Comparison of ENCODE assay signal across 8 cellular contexts in the genomic region with DNA sequence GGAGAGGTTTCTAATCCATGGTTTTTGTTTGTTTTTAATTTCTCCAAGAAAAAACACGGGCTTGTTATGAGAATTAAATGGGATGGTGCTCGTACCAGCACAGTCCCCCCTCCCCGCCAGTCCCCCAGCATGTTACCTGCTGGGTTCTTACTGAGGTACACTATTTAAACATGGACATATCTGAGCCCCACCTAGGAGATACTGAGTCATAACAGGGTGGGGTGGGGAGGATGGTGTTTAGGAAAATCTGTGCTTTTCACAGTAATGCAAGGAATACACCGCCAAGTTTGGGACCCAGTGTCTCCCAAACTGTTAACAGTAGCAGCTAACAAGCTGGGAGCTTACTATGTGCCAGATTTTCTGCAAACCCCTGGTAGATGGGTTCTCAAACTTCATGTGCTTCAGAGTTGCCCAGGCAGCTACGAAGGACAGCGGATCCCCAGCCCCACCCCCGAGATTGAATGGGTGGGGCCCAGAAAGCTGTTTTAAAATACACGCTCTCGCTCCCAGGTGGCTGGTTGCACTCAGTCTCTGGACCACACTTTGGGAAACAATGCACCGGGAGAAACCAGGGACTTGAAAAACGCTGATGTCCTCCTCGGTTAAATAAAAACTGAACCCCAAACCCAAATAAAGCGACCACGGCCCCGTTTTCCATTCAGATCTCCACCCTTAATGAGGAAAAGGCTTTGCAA. TPM values are rescaled to one million over a fixed set of nuclear protein-coding genes. Genes with fewer than 3 reads are reported as not detected.
DNase-seq lines count a peak whose midpoint lies in the region; ATAC-seq and TF ChIP-seq lines count a peak whose summit lies in the region.

No MANE protein-coding gene starts in this region.

- intact Hi-C loops in colonic mucosa (cut with DNase I) (no loop called here), lower leg skin (cut with DNase I; ENCODE audit: low total_unique reads) (no loop called here)

- peaks cover 10% of the 10 kb centered on the region for H3K36me3 Mint-ChIP-seq in WTC11

- peak overlapping the region; percentile 93 for H3K4me3 Mint-ChIP-seq in WTC11

- H4K20me1 ChIP-seq in DND-41 (ENCODE audit: insufficient read depth, low read length) (0 out of 2 replicates have a peak, but pooled peaks cover 7% of the 10 kb centered on the region), KMS-11 (ENCODE audit: insufficient read depth) (no peaks in the 10 kb centered on the region)

- peaks cover 24% of the 10 kb centered on the region for H3K4me1 Mint-ChIP-seq in WTC11

- POLR2A ChIA-PET in WTC11 (lab: Charles Lee): interaction anchor here (1.3 kb wide), 1 partner anchor 87 kb away, joined by 4 read pairs; no protein-coding TSS in a partner anchor

- H3K9me3 Mint-ChIP-seq in WTC11: no peaks in the 10 kb centered on the region

- H3K36me3 ChIP-seq in DND-41 (ENCODE audit: insufficient read depth, low read length) (peaks cover 15% of the 10 kb centered on the region), KMS-11 (ENCODE audit: insufficient read depth) (no peaks in the 10 kb centered on the region; the same call in 1 of the 2 replicates), colonic mucosa (no peaks in the 10 kb centered on the region)

- DNase-seq in DND-41: peak; percentile 63
- no peak for DNase-seq in WTC11 (ENCODE audit: low spot score)
- peak; percentile 82 for DNase-seq in colonic mucosa
- peak; percentile 23 to 88 for DNase-seq in lower leg skin (ENCODE audit: low spot score in 2 of 2)
- DNase-seq in stimulated activated CD8-positive, alpha-beta memory T cell treated with anti-CD3 and anti-CD28 coated beads, Interleukin-4, amount 100 ng/mL, for 48 hours: peak; percentile 60
- no peak for DNase-seq in medulla oblongata (ENCODE audit: extremely low spot score)

- H3K4me1 ChIP-seq in DND-41 (ENCODE audit: insufficient read depth, low read length): peaks cover 22% of the 10 kb centered on the region
- peaks cover 20% of the 10 kb centered on the region for H3K4me1 ChIP-seq in KMS-11 (ENCODE audit: low read depth, poor library complexity, severe bottlenecking)
- H3K4me1 ChIP-seq in colonic mucosa: no peaks in the 10 kb centered on the region

- no peak for TF ChIP-seq POLR2A in lower leg skin (IDR thresholded peaks at IDR 0.05)

- H3K4me3 ChIP-seq in DND-41 (ENCODE audit: low read depth in 1 of 2, low read length in 2 of 2) (peak overlapping the region; percentile 65 to 84), KMS-11 (IDR thresholded peaks at IDR 0.05; ENCODE audit: insufficient read depth, low read depth, low read length) (no peak overlapping the region), colonic mucosa (peak overlapping the region; percentile 93), lower leg skin (ENCODE audit: low read depth, poor library complexity, severe bottlenecking) (peak overlapping the region; percentile 80)

- no peak for TF ChIP-seq CTCF in DND-41 (IDR thresholded peaks at IDR 0.05; ENCODE audit: borderline replicate concordance, extremely low read depth, low read length, poor library complexity, severe bottlenecking)
- TF ChIP-seq CTCF in KMS-11 (conservative IDR thresholded peaks at IDR 0.05; ENCODE audit: low read depth, low read length): no peak
- TF ChIP-seq CTCF in WTC11 (IDR thresholded peaks at IDR 0.05): no peak
- TF ChIP-seq CTCF in colonic mucosa (IDR thresholded peaks at IDR 0.05): no peak
- no peak for TF ChIP-seq CTCF in lower leg skin (IDR thresholded peaks at IDR 0.05)

- H2AFZ ChIP-seq in DND-41 (ENCODE audit: low read depth, low read length) (peak overlapping the region; percentile 87), KMS-11 (ENCODE audit: low read depth) (peak overlapping the region; percentile 77)

- H3K9me3 ChIP-seq in DND-41 (ENCODE audit: insufficient read depth, low read length, severe bottlenecking) (no peaks in the 10 kb centered on the region), colonic mucosa (no peaks in the 10 kb centered on the region)

- H3K4me2 ChIP-seq in DND-41 (ENCODE audit: insufficient read depth, low read length) (peak overlapping the region; percentile 78), KMS-11 (peak overlapping the region; percentile 89)

- H3K27ac Mint-ChIP-seq in WTC11: peak overlapping the region; percentile 90

- WGBS in lower leg skin, 2 donors: 9 to 11% methylated on average over 15 of the region's 15 CpGs

- H3K27me3 ChIP-seq in DND-41 (ENCODE audit: insufficient read depth, low read length, poor library complexity): no peaks in the 10 kb centered on the region
- H3K27me3 ChIP-seq in KMS-11 (ENCODE audit: insufficient read depth, low read depth): no peaks in the 10 kb centered on the region
- no peaks in the 10 kb centered on the region for H3K27me3 ChIP-seq in colonic mucosa

- H3K27ac ChIP-seq in DND-41 (ENCODE audit: low read length): peak overlapping the region; percentile 97
- H3K27ac ChIP-seq in KMS-11: peak overlapping the region; percentile 91
- H3K27ac ChIP-seq in colonic mucosa: peak overlapping the region; percentile 92

- H3K9ac ChIP-seq in DND-41 (ENCODE audit: low read depth, low read length): peak overlapping the region; percentile 97
- peak overlapping the region; percentile 93 for H3K9ac ChIP-seq in KMS-11
- peak overlapping the region; percentile 79 to 95 for H3K9ac ChIP-seq in colonic mucosa (ENCODE audit: low read depth in 2 of 2, low read length in 2 of 2)

- H3K79me2 ChIP-seq in DND-41 (ENCODE audit: insufficient read depth, low read length): peaks cover 47% of the 10 kb centered on the region
- peaks cover 28% of the 10 kb centered on the region; the same call in 1 of the 2 replicates for H3K79me2 ChIP-seq in KMS-11 (ENCODE audit: insufficient read depth, low read depth)

- no peaks in the 10 kb centered on the region for H3K27me3 Mint-ChIP-seq in WTC11 (ENCODE audit: low read depth)

- CTCF ChIA-PET in WTC11 (lab: Charles Lee): interaction anchor here (0.6 to 3.7 kb wide), 12 partner anchors 10 to 248 kb away, joined by 3 to 25 read pairs (median 4); no protein-coding TSS in a partner anchor

- ATAC-seq in DND-41 (ENCODE audit: insufficient read depth, low read depth) (peak; percentile 39), GM21515 (IDR thresholded peaks at IDR 0.05; ENCODE audit: unreplicated experiment) (peak; percentile 44), WTC11 (no peak)

TF ChIP-seq in WTC11, 78 proteins besides CTCF, POLR2A, EP300 and RAD21 (continues in another document):
- TF ChIP-seq SMAD4 (CRISPR knock-in tag; IDR thresholded peaks at IDR 0.05) (no peak), ETV6 (CRISPR knock-in tag; IDR thresholded peaks at IDR 0.05) (no peak), FOXP4 (CRISPR knock-in tag; IDR thresholded peaks at IDR 0.05) (no peak), ARID4B (CRISPR knock-in tag; IDR thresholded peaks at IDR 0.05; ENCODE audit: borderline replicate concordance) (0 out of 2 replicates have a peak, but pooled peaks have one; percentile 0), TEAD1 (CRISPR knock-in tag; IDR thresholded peaks at IDR 0.05) (no peak), JUN (CRISPR knock-in tag; IDR thresholded peaks at IDR 0.05) (no peak)
- TF ChIP-seq, protein P1, sequence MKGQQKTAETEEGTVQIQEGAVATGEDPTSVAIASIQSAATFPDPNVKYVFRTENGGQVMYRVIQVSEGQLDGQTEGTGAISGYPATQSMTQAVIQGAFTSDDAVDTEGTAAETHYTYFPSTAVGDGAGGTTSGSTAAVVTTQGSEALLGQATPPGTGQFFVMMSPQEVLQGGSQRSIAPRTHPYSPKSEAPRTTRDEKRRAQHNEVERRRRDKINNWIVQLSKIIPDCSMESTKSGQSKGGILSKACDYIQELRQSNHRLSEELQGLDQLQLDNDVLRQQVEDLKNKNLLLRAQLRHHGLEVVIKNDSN (CRISPR knock-in tag; IDR thresholded peaks at IDR 0.05): no peak

RNA-seq across cellular contexts. Expression of gene ZFP64, which starts 1.0 kb away (rescaled TPM):
- 26.1 to 32.4 TPM (median 29.4 TPM) in 3 replicates for total RNA-seq in WTC11 (2021)
- total RNA-seq in colonic mucosa: 10 to 100 TPM; 17.3 to 19.1 TPM
- total RNA-seq in lower leg skin: 10 to 100 TPM; 23.7 to 65.5 (median 27.1) TPM

Comparison
In these comparisons a context has a peak if more than half of its experiments do, and no peak if none do; other contexts are left out.
1. DNase-seq: peak in DND-41 (single experiment), colonic mucosa (single experiment), lower leg skin (2 of 2) and stimulated activated CD8-positive, alpha-beta memory T cell treated with anti-CD3 and anti-CD28 coated beads, Interleukin-4, amount 100 ng/mL, for 48 hours (single experiment); none in WTC11 (single experiment) and medulla oblongata (single experiment).
2. Peak in every context shown above with its lines, with median percentiles within 50 percentile points of each other: H3K27ac ChIP-seq and H3K9ac ChIP-seq.